ENCODE assay signal across 1 cellular context in genomic region chr10:59323036-59323459, GRCh38.
TF ChIP-seq lines count a peak whose summit lies in the region.

No MANE protein-coding gene starts in this region.

TF ChIP-seq in HepG2, 621 proteins besides CTCF, POLR2A, EP300 and RAD21 (continued from another document and continues in another):
- TF ChIP-seq ZNF614 (CRISPR knock-in tag; IDR thresholded peaks at IDR 0.05; ENCODE audit: borderline replicate concordance) = 0 out of 2 replicates have a peak, but pooled peaks have one; percentile 42
- no peak for TF ChIP-seq DDIT3 (CRISPR knock-in tag; IDR thresholded peaks at IDR 0.05)
- TF ChIP-seq MXI1 (IDR thresholded peaks at IDR 0.05; ENCODE audit: borderline replicate concordance, low read depth, low read length) = no peak
- no peak for TF ChIP-seq GFI1 (CRISPR knock-in tag; IDR thresholded peaks at IDR 0.05; ENCODE audit: borderline replicate concordance)
- TF ChIP-seq FOXP1 (IDR thresholded peaks at IDR 0.05) = no peak
- TF ChIP-seq FOXP1 (CRISPR knock-in tag; IDR thresholded peaks at IDR 0.05) = peak; percentile 86
- TF ChIP-seq SMAD3 (CRISPR knock-in tag; IDR thresholded peaks at IDR 0.05) = 0 out of 2 replicates have a peak, but pooled peaks have one; percentile 51
- no peak for TF ChIP-seq NFYC (CRISPR knock-in tag; IDR thresholded peaks at IDR 0.05)
- peak; percentile 38; the same call in 1 of the 2 replicates for TF ChIP-seq PITX1 (CRISPR knock-in tag; IDR thresholded peaks at IDR 0.05)
- TF ChIP-seq TBX3 (IDR thresholded peaks at IDR 0.05; ENCODE audit: borderline replicate concordance) = no peak
- no peak for TF ChIP-seq ZNF260 (CRISPR knock-in tag; IDR thresholded peaks at IDR 0.05; ENCODE audit: borderline replicate concordance, low read depth)
- no peak for TF ChIP-seq YEATS4 (CRISPR knock-in tag; IDR thresholded peaks at IDR 0.05; ENCODE audit: borderline replicate concordance)
- TF ChIP-seq, protein P1, sequence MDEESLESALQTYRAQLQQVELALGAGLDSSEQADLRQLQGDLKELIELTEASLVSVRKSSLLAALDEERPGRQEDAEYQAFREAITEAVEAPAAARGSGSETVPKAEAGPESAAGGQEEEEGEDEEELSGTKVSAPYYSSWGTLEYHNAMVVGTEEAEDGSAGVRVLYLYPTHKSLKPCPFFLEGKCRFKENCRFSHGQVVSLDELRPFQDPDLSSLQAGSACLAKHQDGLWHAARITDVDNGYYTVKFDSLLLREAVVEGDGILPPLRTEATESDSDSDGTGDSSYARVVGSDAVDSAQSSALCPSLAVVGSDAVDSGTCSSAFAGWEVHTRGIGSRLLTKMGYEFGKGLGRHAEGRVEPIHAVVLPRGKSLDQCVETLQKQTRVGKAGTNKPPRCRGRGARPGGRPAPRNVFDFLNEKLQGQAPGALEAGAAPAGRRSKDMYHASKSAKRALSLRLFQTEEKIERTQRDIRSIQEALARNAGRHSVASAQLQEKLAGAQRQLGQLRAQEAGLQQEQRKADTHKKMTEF (CRISPR knock-in tag; IDR thresholded peaks at IDR 0.05) = peak; percentile 56; the same call in 1 of the 2 replicates
- peak; percentile 25; the same call in 1 of the 2 replicates for TF ChIP-seq STAG1 (CRISPR knock-in tag; IDR thresholded peaks at IDR 0.05)
- TF ChIP-seq MEIS1 (CRISPR knock-in tag; IDR thresholded peaks at IDR 0.05; ENCODE audit: borderline replicate concordance) = peak; percentile 30; the same call in 1 of the 2 replicates
- no peak for TF ChIP-seq ZBTB25 (CRISPR knock-in tag; IDR thresholded peaks at IDR 0.05)
- TF ChIP-seq ZSCAN20 (CRISPR knock-in tag; IDR thresholded peaks at IDR 0.05; ENCODE audit: borderline replicate concordance) = no peak
- TF ChIP-seq MTA3 (CRISPR knock-in tag; IDR thresholded peaks at IDR 0.05) = no peak
- no peak for TF ChIP-seq SYNCRIP (IDR thresholded peaks at IDR 0.05; ENCODE audit: insufficient read depth, low read depth, low read length)
- peak; percentile 60 for TF ChIP-seq SALL1 (CRISPR knock-in tag; IDR thresholded peaks at IDR 0.05)
- no peak for TF ChIP-seq ZNF101 (CRISPR knock-in tag; IDR thresholded peaks at IDR 0.05; ENCODE audit: borderline replicate concordance, low read depth)
- TF ChIP-seq ZNF749 (CRISPR knock-in tag; IDR thresholded peaks at IDR 0.05; ENCODE audit: borderline replicate concordance) = no peak
- TF ChIP-seq FOXO1 (CRISPR knock-in tag; IDR thresholded peaks at IDR 0.05) = peak; percentile 83; the same call in 1 of the 2 replicates
- no peak for TF ChIP-seq MTF1 (CRISPR knock-in tag; IDR thresholded peaks at IDR 0.05)
- TF ChIP-seq FOXA3 (CRISPR knock-in tag; IDR thresholded peaks at IDR 0.05) = peak; percentile 88
- no peak for TF ChIP-seq MED13 (CRISPR knock-in tag; IDR thresholded peaks at IDR 0.05)
- peak; percentile 82 for TF ChIP-seq NR2F6 (IDR thresholded peaks at IDR 0.05)
- TF ChIP-seq NR2F6 (CRISPR knock-in tag; IDR thresholded peaks at IDR 0.05) = peak; percentile 50; the same call in 1 of the 2 replicates
- no peak for TF ChIP-seq ZNF33B (CRISPR knock-in tag; IDR thresholded peaks at IDR 0.05)
- no peak for TF ChIP-seq ATAD3A (CRISPR knock-in tag; IDR thresholded peaks at IDR 0.05)
- TF ChIP-seq SMAD9 (CRISPR knock-in tag; IDR thresholded peaks at IDR 0.05) = no peak
- TF ChIP-seq RXRB (CRISPR knock-in tag; IDR thresholded peaks at IDR 0.05; ENCODE audit: borderline replicate concordance) = peak; percentile 69; the same call in 1 of the 2 replicates
- no peak for TF ChIP-seq GTF3A (CRISPR knock-in tag; conservative IDR thresholded peaks at IDR 0.05)
- no peak for TF ChIP-seq ZNF7 (CRISPR knock-in tag; IDR thresholded peaks at IDR 0.05)
- no peak for TF ChIP-seq SPEN (CRISPR knock-in tag; IDR thresholded peaks at IDR 0.05; ENCODE audit: low read depth)
- peak; percentile 81; the same call in 1 of the 2 replicates for TF ChIP-seq FOXJ3 (CRISPR knock-in tag; IDR thresholded peaks at IDR 0.05; ENCODE audit: borderline replicate concordance)
- no peak for TF ChIP-seq HOXA7 (CRISPR knock-in tag; IDR thresholded peaks at IDR 0.05)
- TF ChIP-seq ZNF879 (CRISPR knock-in tag; IDR thresholded peaks at IDR 0.05) = no peak
- TF ChIP-seq ZNF251 (CRISPR knock-in tag; IDR thresholded peaks at IDR 0.05) = no peak
- TF ChIP-seq TBX2 (CRISPR knock-in tag; IDR thresholded peaks at IDR 0.05; ENCODE audit: borderline replicate concordance) = no peak; the same call in 1 of the 2 replicates
- TF ChIP-seq NFATC3 (CRISPR knock-in tag; IDR thresholded peaks at IDR 0.05) = no peak
- no peak for TF ChIP-seq ZSCAN30 (CRISPR knock-in tag; IDR thresholded peaks at IDR 0.05)
- 0 out of 2 replicates have a peak, but pooled peaks have one; percentile 29 for TF ChIP-seq NFIC (IDR thresholded peaks at IDR 0.05; ENCODE audit: low read length)
- peak; percentile 91 for TF ChIP-seq TFAP4 (IDR thresholded peaks at IDR 0.05; ENCODE audit: borderline replicate concordance, low read depth)
- TF ChIP-seq SATB2 (CRISPR knock-in tag; IDR thresholded peaks at IDR 0.05) = no peak
- TF ChIP-seq TGIF2 (CRISPR knock-in tag; IDR thresholded peaks at IDR 0.05) = no peak
- TF ChIP-seq, protein P2, sequence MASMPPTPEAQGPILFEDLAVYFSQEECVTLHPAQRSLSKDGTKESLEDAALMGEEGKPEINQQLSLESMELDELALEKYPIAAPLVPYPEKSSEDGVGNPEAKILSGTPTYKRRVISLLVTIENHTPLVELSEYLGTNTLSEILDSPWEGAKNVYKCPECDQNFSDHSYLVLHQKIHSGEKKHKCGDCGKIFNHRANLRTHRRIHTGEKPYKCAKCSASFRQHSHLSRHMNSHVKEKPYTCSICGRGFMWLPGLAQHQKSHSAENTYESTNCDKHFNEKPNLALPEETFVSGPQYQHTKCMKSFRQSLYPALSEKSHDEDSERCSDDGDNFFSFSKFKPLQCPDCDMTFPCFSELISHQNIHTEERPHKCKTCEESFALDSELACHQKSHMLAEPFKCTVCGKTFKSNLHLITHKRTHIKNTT (CRISPR knock-in tag; IDR thresholded peaks at IDR 0.05) = no peak
- TF ChIP-seq MED1 (CRISPR knock-in tag; IDR thresholded peaks at IDR 0.05) = peak; percentile 60; the same call in 1 of the 2 replicates
- no peak for TF ChIP-seq REXO4 (CRISPR knock-in tag; IDR thresholded peaks at IDR 0.05; ENCODE audit: borderline replicate concordance)
- TF ChIP-seq TEAD3 (CRISPR knock-in tag; optimal IDR thresholded peaks at IDR 0.05; ENCODE audit: borderline replicate concordance) = peak; percentile 39
- TF ChIP-seq DRAP1 (CRISPR knock-in tag; IDR thresholded peaks at IDR 0.05) = no peak
- TF ChIP-seq ONECUT2 (CRISPR knock-in tag; IDR thresholded peaks at IDR 0.05) = no peak
- peak; percentile 87 for TF ChIP-seq SIX1 (CRISPR knock-in tag; IDR thresholded peaks at IDR 0.05; ENCODE audit: borderline replicate concordance)
- no peak for TF ChIP-seq SUZ12 (IDR thresholded peaks at IDR 0.05; ENCODE audit: low read depth, low read length)
- TF ChIP-seq, protein P3, sequence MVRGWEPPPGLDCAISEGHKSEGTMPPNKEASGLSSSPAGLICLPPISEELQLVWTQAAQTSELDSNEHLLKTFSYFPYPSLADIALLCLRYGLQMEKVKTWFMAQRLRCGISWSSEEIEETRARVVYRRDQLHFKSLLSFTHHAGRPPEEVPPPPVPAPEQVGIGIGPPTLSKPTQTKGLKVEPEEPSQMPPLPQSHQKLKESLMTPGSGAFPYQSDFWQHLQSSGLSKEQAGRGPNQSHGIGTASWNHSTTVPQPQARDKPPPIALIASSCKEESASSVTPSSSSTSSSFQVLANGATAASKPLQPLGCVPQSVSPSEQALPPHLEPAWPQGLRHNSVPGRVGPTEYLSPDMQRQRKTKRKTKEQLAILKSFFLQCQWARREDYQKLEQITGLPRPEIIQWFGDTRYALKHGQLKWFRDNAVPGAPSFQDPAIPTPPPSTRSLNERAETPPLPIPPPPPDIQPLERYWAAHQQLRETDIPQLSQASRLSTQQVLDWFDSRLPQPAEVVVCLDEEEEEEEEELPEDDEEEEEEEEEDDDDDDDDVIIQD (CRISPR knock-in tag; IDR thresholded peaks at IDR 0.05; ENCODE audit: low read depth) = peak; percentile 85
- TF ChIP-seq, protein P4, sequence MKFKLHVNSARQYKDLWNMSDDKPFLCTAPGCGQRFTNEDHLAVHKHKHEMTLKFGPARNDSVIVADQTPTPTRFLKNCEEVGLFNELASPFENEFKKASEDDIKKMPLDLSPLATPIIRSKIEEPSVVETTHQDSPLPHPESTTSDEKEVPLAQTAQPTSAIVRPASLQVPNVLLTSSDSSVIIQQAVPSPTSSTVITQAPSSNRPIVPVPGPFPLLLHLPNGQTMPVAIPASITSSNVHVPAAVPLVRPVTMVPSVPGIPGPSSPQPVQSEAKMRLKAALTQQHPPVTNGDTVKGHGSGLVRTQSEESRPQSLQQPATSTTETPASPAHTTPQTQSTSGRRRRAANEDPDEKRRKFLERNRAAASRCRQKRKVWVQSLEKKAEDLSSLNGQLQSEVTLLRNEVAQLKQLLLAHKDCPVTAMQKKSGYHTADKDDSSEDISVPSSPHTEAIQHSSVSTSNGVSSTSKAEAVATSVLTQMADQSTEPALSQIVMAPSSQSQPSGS (CRISPR knock-in tag; IDR thresholded peaks at IDR 0.05) = peak; percentile 29; the same call in 1 of the 2 replicates
- peak; percentile 52; the same call in 1 of the 2 replicates for TF ChIP-seq HDAC2 (CRISPR knock-in tag; IDR thresholded peaks at IDR 0.05)
- no peak for TF ChIP-seq ZNF670 (CRISPR knock-in tag; IDR thresholded peaks at IDR 0.05; ENCODE audit: borderline replicate concordance)
- no peak for TF ChIP-seq ZNF333 (CRISPR knock-in tag; IDR thresholded peaks at IDR 0.05; ENCODE audit: borderline replicate concordance)
- no peak for TF ChIP-seq ZNF382 (CRISPR knock-in tag; IDR thresholded peaks at IDR 0.05; ENCODE audit: borderline replicate concordance)
- TF ChIP-seq, protein P5, sequence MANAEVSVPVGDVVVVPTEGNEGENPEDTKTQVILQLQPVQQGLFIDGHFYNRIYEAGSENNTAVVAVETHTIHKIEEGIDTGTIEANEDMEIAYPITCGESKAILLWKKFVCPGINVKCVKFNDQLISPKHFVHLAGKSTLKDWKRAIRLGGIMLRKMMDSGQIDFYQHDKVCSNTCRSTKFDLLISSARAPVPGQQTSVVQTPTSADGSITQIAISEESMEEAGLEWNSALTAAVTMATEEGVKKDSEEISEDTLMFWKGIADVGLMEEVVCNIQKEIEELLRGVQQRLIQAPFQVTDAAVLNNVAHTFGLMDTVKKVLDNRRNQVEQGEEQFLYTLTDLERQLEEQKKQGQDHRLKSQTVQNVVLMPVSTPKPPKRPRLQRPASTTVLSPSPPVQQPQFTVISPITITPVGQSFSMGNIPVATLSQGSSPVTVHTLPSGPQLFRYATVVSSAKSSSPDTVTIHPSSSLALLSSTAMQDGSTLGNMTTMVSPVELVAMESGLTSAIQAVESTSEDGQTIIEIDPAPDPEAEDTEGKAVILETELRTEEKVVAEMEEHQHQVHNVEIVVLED (CRISPR knock-in tag; IDR thresholded peaks at IDR 0.05; ENCODE audit: borderline replicate concordance) = no peak
- TF ChIP-seq TAF1 (CRISPR knock-in tag; IDR thresholded peaks at IDR 0.05) = no peak
- peak; percentile 56 for TF ChIP-seq TCF7 (IDR thresholded peaks at IDR 0.05; ENCODE audit: low read depth)
- TF ChIP-seq ZNF331 (CRISPR knock-in tag; IDR thresholded peaks at IDR 0.05) = peak; percentile 52; the same call in 1 of the 2 replicates
- TF ChIP-seq, protein P6, sequence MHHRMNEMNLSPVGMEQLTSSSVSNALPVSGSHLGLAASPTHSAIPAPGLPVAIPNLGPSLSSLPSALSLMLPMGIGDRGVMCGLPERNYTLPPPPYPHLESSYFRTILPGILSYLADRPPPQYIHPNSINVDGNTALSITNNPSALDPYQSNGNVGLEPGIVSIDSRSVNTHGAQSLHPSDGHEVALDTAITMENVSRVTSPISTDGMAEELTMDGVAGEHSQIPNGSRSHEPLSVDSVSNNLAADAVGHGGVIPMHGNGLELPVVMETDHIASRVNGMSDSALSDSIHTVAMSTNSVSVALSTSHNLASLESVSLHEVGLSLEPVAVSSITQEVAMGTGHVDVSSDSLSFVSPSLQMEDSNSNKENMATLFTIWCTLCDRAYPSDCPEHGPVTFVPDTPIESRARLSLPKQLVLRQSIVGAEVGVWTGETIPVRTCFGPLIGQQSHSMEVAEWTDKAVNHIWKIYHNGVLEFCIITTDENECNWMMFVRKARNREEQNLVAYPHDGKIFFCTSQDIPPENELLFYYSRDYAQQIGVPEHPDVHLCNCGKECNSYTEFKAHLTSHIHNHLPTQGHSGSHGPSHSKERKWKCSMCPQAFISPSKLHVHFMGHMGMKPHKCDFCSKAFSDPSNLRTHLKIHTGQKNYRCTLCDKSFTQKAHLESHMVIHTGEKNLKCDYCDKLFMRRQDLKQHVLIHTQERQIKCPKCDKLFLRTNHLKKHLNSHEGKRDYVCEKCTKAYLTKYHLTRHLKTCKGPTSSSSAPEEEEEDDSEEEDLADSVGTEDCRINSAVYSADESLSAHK (CRISPR knock-in tag; IDR thresholded peaks at IDR 0.05; ENCODE audit: borderline replicate concordance) = no peak
- TF ChIP-seq RARA (CRISPR knock-in tag; IDR thresholded peaks at IDR 0.05) = peak; percentile 64
- TF ChIP-seq ZNF230 (CRISPR knock-in tag; IDR thresholded peaks at IDR 0.05) = 0 out of 2 replicates have a peak, but pooled peaks have one; percentile 50
- no peak for TF ChIP-seq SETDB1 (CRISPR knock-in tag; IDR thresholded peaks at IDR 0.05; ENCODE audit: borderline replicate concordance)
- peak; percentile 36; the same call in 1 of the 2 replicates for TF ChIP-seq ZNF292 (CRISPR knock-in tag; IDR thresholded peaks at IDR 0.05; ENCODE audit: borderline replicate concordance, low read depth)
- TF ChIP-seq ZNF772 (CRISPR knock-in tag; IDR thresholded peaks at IDR 0.05) = no peak
- TF ChIP-seq ZFP1 (CRISPR knock-in tag; IDR thresholded peaks at IDR 0.05) = no peak
